Comparison of ENCODE assay signal across 1 cellular context in the genomic region with DNA sequence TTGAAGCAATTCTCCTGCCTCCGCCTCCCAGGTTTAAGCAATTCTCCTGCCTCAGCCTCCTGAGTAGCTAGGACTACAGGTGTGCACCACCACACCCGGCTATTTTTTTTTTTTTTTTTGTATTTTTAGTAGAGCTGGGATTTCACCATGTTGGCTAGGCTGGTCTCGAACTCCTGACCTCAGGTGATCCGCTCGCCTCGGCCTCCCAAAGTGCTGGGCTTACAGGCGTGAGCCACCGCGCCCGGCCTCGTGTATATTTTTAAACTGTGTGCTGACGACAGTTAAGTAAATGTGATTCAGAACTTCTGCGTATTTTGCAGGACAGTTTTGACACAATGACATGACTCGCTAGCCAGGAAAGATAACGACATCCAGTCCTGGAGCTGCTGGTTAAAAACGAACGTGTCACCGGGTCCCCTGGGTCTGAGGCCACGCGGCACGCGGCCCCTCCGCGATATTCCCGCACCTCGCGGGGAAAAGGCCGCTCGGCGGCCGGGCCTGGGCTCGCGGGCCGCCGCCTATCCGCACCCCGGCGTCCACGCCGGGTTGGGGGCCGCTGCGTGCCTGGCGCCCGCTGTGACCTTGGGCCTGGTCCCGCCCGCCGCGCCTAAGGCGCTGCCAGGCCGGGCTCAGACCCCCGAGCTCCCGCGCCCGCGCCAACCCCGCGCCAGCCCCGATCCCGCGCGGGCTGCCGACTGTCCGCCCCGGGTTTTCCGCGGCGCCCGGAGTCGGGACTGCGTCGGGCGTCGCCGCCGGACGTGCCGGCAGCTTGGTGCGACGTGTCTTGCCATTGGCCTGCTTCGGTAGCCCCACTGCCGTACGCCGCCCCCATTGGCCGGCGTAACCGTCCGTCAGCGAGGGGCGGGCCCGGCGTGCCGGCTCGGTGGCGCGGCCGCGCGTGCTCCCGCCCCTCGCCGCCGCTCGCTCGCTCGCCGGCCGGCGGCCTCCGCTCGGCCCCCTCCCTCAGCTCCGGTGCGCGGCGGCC.
TF ChIP-seq lines count a peak whose summit lies in the region.

A gene (plus strand): TSS at position 907 of the 985 bp plus-strand sequence. CDS start 157 bp downstream, outside the sequence.

TF ChIP-seq in GM12878, 131 proteins besides CTCF, POLR2A, EP300 and RAD21 (continued from another document):
- peak; percentile 97 for TF ChIP-seq DPF2 (IDR thresholded peaks at IDR 0.05)
- TF ChIP-seq, protein P1, sequence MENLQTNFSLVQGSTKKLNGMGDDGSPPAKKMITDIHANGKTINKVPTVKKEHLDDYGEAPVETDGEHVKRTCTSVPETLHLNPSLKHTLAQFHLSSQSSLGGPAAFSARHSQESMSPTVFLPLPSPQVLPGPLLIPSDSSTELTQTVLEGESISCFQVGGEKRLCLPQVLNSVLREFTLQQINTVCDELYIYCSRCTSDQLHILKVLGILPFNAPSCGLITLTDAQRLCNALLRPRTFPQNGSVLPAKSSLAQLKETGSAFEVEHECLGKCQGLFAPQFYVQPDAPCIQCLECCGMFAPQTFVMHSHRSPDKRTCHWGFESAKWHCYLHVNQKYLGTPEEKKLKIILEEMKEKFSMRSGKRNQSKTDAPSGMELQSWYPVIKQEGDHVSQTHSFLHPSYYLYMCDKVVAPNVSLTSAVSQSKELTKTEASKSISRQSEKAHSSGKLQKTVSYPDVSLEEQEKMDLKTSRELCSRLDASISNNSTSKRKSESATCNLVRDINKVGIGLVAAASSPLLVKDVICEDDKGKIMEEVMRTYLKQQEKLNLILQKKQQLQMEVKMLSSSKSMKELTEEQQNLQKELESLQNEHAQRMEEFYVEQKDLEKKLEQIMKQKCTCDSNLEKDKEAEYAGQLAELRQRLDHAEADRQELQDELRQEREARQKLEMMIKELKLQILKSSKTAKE (IDR thresholded peaks at IDR 0.05; ENCODE audit: low read depth, poor library complexity, severe bottlenecking) = no peak
- TF ChIP-seq CHD4 (IDR thresholded peaks at IDR 0.05) = no peak
- peak; percentile 98 for TF ChIP-seq RB1 (IDR thresholded peaks at IDR 0.05; ENCODE audit: borderline replicate concordance)
- peak; percentile 38; the same call in 1 of the 2 replicates for TF ChIP-seq ZNF207 (IDR thresholded peaks at IDR 0.05; ENCODE audit: borderline replicate concordance)
- no peak for TF ChIP-seq GABPA (IDR thresholded peaks at IDR 0.05; ENCODE audit: low read depth)
- peak; percentile 100 for TF ChIP-seq GATAD2B (conservative IDR thresholded peaks at IDR 0.05; ENCODE audit: low read depth)
- no peak for TF ChIP-seq BCL11A (IDR thresholded peaks at IDR 0.05; ENCODE audit: low read depth, low read length)
- no peak for TF ChIP-seq CBX5 (IDR thresholded peaks at IDR 0.05; ENCODE audit: low read depth)
- TF ChIP-seq, protein P2, sequence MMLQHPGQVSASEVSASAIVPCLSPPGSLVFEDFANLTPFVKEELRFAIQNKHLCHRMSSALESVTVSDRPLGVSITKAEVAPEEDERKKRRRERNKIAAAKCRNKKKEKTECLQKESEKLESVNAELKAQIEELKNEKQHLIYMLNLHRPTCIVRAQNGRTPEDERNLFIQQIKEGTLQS (IDR thresholded peaks at IDR 0.05; ENCODE audit: borderline replicate concordance, extremely low read depth, low read depth, low read length) = no peak
- TF ChIP-seq PAX5 (IDR thresholded peaks at IDR 0.05; ENCODE audit: borderline replicate concordance, low read depth, low read length) = no peak
- peak; percentile 47; the same call in 1 of the 2 replicates for TF ChIP-seq HCFC1 (IDR thresholded peaks at IDR 0.05; ENCODE audit: low read length)
- 0 out of 2 replicates have a peak, but pooled peaks have one; percentile 62 for TF ChIP-seq TCF3 (IDR thresholded peaks at IDR 0.05; ENCODE audit: borderline replicate concordance, insufficient read depth, low read depth, low read length)
- TF ChIP-seq JUNB (IDR thresholded peaks at IDR 0.05) = no peak
- peak; percentile 88 for TF ChIP-seq ZSCAN29 (IDR thresholded peaks at IDR 0.05)
- no peak for TF ChIP-seq PML (IDR thresholded peaks at IDR 0.05; ENCODE audit: low read length)
- peak; percentile 61; the same call in 1 of the 2 replicates for TF ChIP-seq BRCA1 (IDR thresholded peaks at IDR 0.05; ENCODE audit: low read depth, low read length)
- TF ChIP-seq POU2F2 (IDR thresholded peaks at IDR 0.05; ENCODE audit: borderline replicate concordance, low read depth, low read length) = peak; percentile 61; the same call in 1 of the 3 replicates
- TF ChIP-seq, protein P3, sequence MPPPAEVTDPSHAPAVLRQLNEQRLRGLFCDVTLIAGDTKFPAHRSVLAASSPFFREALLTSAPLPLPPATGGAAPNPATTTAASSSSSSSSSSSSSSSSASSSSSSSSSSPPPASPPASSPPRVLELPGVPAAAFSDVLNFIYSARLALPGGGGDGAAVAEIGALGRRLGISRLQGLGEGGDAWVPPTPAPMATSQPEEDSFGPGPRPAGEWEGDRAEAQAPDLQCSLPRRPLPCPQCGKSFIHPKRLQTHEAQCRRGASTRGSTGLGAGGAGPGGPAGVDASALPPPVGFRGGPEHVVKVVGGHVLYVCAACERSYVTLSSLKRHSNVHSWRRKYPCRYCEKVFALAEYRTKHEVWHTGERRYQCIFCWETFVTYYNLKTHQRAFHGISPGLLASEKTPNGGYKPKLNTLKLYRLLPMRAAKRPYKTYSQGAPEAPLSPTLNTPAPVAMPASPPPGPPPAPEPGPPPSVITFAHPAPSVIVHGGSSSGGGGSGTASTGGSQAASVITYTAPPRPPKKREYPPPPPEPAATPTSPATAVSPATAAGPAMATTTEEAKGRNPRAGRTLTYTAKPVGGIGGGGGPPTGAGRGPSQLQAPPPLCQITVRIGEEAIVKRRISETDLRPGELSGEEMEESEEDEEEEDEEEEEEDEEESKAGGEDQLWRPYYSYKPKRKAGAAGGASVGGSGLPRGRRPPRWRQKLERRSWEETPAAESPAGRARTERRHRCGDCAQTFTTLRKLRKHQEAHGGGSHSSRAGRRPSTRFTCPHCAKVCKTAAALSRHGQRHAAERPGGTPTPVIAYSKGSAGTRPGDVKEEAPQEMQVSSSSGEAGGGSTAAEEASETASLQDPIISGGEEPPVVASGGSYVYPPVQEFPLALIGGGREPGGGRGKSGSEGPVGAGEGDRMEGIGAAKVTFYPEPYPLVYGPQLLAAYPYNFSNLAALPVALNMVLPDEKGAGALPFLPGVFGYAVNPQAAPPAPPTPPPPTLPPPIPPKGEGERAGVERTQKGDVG (CRISPR knock-in tag; IDR thresholded peaks at IDR 0.05) = no peak
- peak; percentile 81 for TF ChIP-seq MEF2B (IDR thresholded peaks at IDR 0.05; ENCODE audit: partially characterized antibody, poor library complexity, severe bottlenecking)
- TF ChIP-seq TCF7 (IDR thresholded peaks at IDR 0.05; ENCODE audit: borderline replicate concordance) = no peak
- TF ChIP-seq NRF1 (conservative IDR thresholded peaks at IDR 0.05; ENCODE audit: low read depth, low read length) = no peak
- no peak for TF ChIP-seq TBL1XR1 (IDR thresholded peaks at IDR 0.05; ENCODE audit: low read depth, low read length)
- no peak for TF ChIP-seq RAD51 (IDR thresholded peaks at IDR 0.05)
- peak; percentile 38; the same call in 1 of the 2 replicates for TF ChIP-seq ZNF24 (IDR thresholded peaks at IDR 0.05)
- TF ChIP-seq KLF5 (IDR thresholded peaks at IDR 0.05; ENCODE audit: partially characterized antibody) = no peak
- 0 out of 2 replicates have a peak, but pooled peaks have one; percentile 70 for TF ChIP-seq NFXL1 (IDR thresholded peaks at IDR 0.05; ENCODE audit: borderline replicate concordance)
- no peak for TF ChIP-seq IRF4 (IDR thresholded peaks at IDR 0.05; ENCODE audit: low read depth, low read length)
- TF ChIP-seq TCF12 (IDR thresholded peaks at IDR 0.05; ENCODE audit: low read depth, low read length) = no peak
- no peak for TF ChIP-seq ZZZ3 (IDR thresholded peaks at IDR 0.05; ENCODE audit: control insufficient read depth, insufficient read length, low read depth)
- peak; percentile 51 for TF ChIP-seq NR2C1 (IDR thresholded peaks at IDR 0.05)
TF ChIP-seq in GM12878: peak in this region for 53.
